In the genomic region with DNA sequence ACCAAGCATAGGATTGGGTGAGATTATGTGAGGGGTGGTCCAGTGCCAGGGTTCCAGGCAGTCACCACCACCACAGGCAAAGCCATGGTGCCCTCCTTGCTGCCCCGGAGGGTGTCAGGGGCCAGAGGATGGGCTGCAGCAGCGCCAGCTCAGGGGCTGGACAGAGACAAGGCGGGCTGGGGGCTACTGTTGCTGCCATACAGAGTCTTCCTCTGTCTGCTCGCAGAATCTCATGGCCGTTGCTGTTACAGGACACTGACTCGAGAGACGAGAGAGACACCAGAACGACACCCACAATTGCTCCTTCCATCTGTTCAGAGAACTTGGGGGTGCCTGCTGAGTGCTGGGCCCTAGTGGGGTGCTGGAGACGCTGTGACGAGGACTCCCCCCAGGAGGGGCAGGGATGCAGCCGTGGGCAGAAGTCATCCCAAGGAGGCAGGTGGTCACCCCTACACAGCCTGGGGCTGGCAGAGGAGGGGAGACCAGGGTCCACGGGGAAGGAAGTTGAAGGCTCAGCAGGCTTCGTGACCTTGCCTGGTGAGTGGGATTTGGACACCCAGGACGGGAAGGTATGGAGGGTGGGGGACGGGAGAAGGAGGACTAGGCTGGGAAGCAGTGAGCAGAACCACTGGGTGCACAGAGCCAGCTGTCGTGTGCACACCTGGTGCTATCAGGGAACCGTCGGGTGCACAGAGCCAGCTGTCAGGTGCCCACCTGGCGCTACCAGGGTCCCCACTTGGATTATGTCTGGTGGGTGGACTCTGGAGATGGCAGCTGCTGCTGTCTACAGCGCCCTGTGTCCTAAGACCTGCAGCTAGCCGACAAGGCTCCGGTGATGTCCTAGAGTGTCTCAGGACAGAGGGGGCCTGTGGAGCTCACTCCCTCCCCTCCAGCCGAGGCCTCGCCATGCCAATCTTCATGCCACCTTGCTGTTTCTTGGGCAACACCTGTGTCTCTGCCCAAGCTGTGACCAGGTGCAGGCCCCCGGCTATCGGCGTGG, we compare ENCODE assay signal across 16 cellular contexts. TPM values are rescaled to one million over a fixed set of nuclear protein-coding genes. Genes with fewer than 3 reads are reported as not detected.
DNase-seq lines count a peak whose midpoint lies in the region; ATAC-seq and TF ChIP-seq lines count a peak whose summit lies in the region.
"Had no signal": no experiment of that assay in that cellular context is flagged by ENCODE, and none has a peak within 500 bp of the region (broad histone marks: within the 10 kb centered on the region; RNA-seq: fewer than 3 reads in every experiment).

No MANE protein-coding gene starts in this region.

- peaks cover 6% of the 10 kb centered on the region for H3K4me1 ChIP-seq in NT2/D1 (ENCODE audit: insufficient read depth, insufficient read length)
- H3K4me1 ChIP-seq in left lung = no peaks in the 10 kb centered on the region
- peaks cover 0 to 4% (median 0%) of the 10 kb centered on the region in 4 donors for H3K4me1 ChIP-seq in upper lobe of left lung
- no peaks in the 10 kb centered on the region for H3K4me1 ChIP-seq in neural progenitor cell
- H3K4me1 ChIP-seq: Caco-2 had no signal

- WGBS in upper lobe of left lung, 2 donors = 78 to 80% methylated on average over 11 to 27 of the region's 27 CpGs

- no peak for TF ChIP-seq POLR2A in upper lobe of left lung (IDR thresholded peaks at IDR 0.05)

- CTCF ChIA-PET in activated naive CD4-positive, alpha-beta T cell treated with anti-CD3 and anti-CD28 coated beads, Interleukin-2, amount 10 ng/mL, durations not matched to agents 7 days and 5 days (lab: Charles Lee) = interaction anchor here (3.1 kb wide), 1 partner anchor 228 kb away, joined by 13 read pairs; no protein-coding TSS in a partner anchor

- no peaks in the 10 kb centered on the region for H3K36me3 ChIP-seq in NT2/D1 (ENCODE audit: insufficient read depth, insufficient read length, low read length)
- H3K36me3 ChIP-seq in left lung = no peaks in the 10 kb centered on the region
- H3K36me3 ChIP-seq in upper lobe of left lung = no peaks in the 10 kb centered on the region
- no peaks in the 10 kb centered on the region for H3K36me3 ChIP-seq in neural progenitor cell

- peaks cover 6% of the 10 kb centered on the region for H3K27me3 Mint-ChIP-seq in activated naive CD4-positive, alpha-beta T cell treated with anti-CD3 and anti-CD28 coated beads, Interleukin-2, amount 10 ng/mL, durations not matched to agents 7 days and 5 days
- peaks cover 8% of the 10 kb centered on the region for H3K27me3 Mint-ChIP-seq in neural progenitor cell (ENCODE audit: insufficient read depth, low read depth)

- no peaks in the 10 kb centered on the region for H3K36me3 Mint-ChIP-seq in activated naive CD4-positive, alpha-beta T cell treated with anti-CD3 and anti-CD28 coated beads, Interleukin-2, amount 10 ng/mL, durations not matched to agents 7 days and 5 days
- no peaks in the 10 kb centered on the region for H3K36me3 Mint-ChIP-seq in neural progenitor cell
- H3K36me3 Mint-ChIP-seq: activated naive CD8-positive, alpha-beta T cell had no signal

- TF ChIP-seq EP300 in upper lobe of left lung (IDR thresholded peaks at IDR 0.05) = no peak

- H3K27ac ChIP-seq in left lung (no peak overlapping the region), upper lobe of left lung (no peak overlapping the region), neural progenitor cell (no peak overlapping the region)

- H2AFZ ChIP-seq in neural progenitor cell (replicated peaks) = no peak overlapping the region

- H4K20me1 ChIP-seq in neural progenitor cell (ENCODE audit: low read depth) = no peaks in the 10 kb centered on the region

- no peak overlapping the region for H3K4me2 ChIP-seq in neural progenitor cell

- H3K4me1 Mint-ChIP-seq in activated naive CD4-positive, alpha-beta T cell treated with anti-CD3 and anti-CD28 coated beads, Interleukin-2, amount 10 ng/mL, durations not matched to agents 7 days and 5 days = no peaks in the 10 kb centered on the region
- peaks cover 2% of the 10 kb centered on the region for H3K4me1 Mint-ChIP-seq in neural progenitor cell

- H3K79me2 ChIP-seq in neural progenitor cell (ENCODE audit: low read depth) = no peaks in the 10 kb centered on the region

- no peak overlapping the region for H3K4me3 ChIP-seq in NT2/D1 (ENCODE audit: insufficient read length, low read depth)
- H3K4me3 ChIP-seq in left lung = no peak overlapping the region
- H3K4me3 ChIP-seq in upper lobe of left lung = no peak overlapping the region
- no peak overlapping the region for H3K4me3 ChIP-seq in neural progenitor cell

- H3K9me3 ChIP-seq in NT2/D1 (ENCODE audit: insufficient read depth, low read length) = no peaks in the 10 kb centered on the region
- no peaks in the 10 kb centered on the region for H3K9me3 ChIP-seq in left lung
- no peaks in the 10 kb centered on the region for H3K9me3 ChIP-seq in upper lobe of left lung
- H3K9me3 ChIP-seq in neural progenitor cell (ENCODE audit: low read depth) = no peaks in the 10 kb centered on the region
- H3K9me3 ChIP-seq: Caco-2 had no signal

- intact Hi-C loops in left lung (cut with DNase I) = no loop called here

- no peak overlapping the region for H3K4me3 Mint-ChIP-seq in activated naive CD4-positive, alpha-beta T cell treated with anti-CD3 and anti-CD28 coated beads, Interleukin-2, amount 10 ng/mL, durations not matched to agents 7 days and 5 days
- no peak overlapping the region for H3K4me3 Mint-ChIP-seq in neural progenitor cell
- H3K4me3 Mint-ChIP-seq: activated naive CD8-positive, alpha-beta T cell had no signal

- H3K9ac ChIP-seq in NT2/D1 (ENCODE audit: insufficient read length, low read depth) (peak overlapping the region; percentile 36), neural progenitor cell (no peak overlapping the region)

- H3F3A ChIP-seq in neural progenitor cell (ENCODE audit: low read depth) = no peaks in the 10 kb centered on the region

- H3K27me3 ChIP-seq in NT2/D1 (ENCODE audit: insufficient read depth, insufficient read length) (peaks cover 38% of the 10 kb centered on the region), left lung (peaks cover 0 to 65% of the 10 kb centered on the region in 2 donors), upper lobe of left lung (no peaks in the 10 kb centered on the region), neural progenitor cell (peaks cover 54% of the 10 kb centered on the region)

- H3K9me3 Mint-ChIP-seq in activated naive CD4-positive, alpha-beta T cell treated with anti-CD3 and anti-CD28 coated beads, Interleukin-2, amount 10 ng/mL, durations not matched to agents 7 days and 5 days = no peaks in the 10 kb centered on the region
- H3K9me3 Mint-ChIP-seq in neural progenitor cell = no peaks in the 10 kb centered on the region

- no peak overlapping the region for H3K27ac Mint-ChIP-seq in activated naive CD4-positive, alpha-beta T cell treated with anti-CD3 and anti-CD28 coated beads, Interleukin-2, amount 10 ng/mL, durations not matched to agents 7 days and 5 days
- H3K27ac Mint-ChIP-seq in neural progenitor cell = no peak overlapping the region
- H3K27ac Mint-ChIP-seq: activated naive CD8-positive, alpha-beta T cell had no signal

- TF ChIP-seq CTCF in left lung (IDR thresholded peaks at IDR 0.05) (no peak), upper lobe of left lung (IDR thresholded peaks at IDR 0.05) (no peak), neural progenitor cell (IDR thresholded peaks at IDR 0.05) (no peak)

- ATAC-seq in left lung = no peak
- no peak for ATAC-seq in upper lobe of left lung (ENCODE audit: low FRiP score in 2 of 2)

- peak; percentile 15 for DNase-seq in activated naive CD4-positive, alpha-beta T cell treated with anti-CD3 and anti-CD28 coated beads, Interleukin-2, amount 10 ng/mL, durations not matched to agents 7 days and 5 days
- DNase-seq in activated naive CD4-positive, alpha-beta T cell treated with anti-CD3 and anti-CD28 coated beads, Interleukin-2, amount 50 U/mL, for 16 hours = no peak
- DNase-seq in NT2/D1 (ENCODE audit: low read depth, low spot score) = no peak
- DNase-seq in left lung = peak; percentile 22 to 56
- peak; percentile 13 to 55 for DNase-seq in upper lobe of left lung
- DNase-seq in neural progenitor cell (ENCODE audit: low spot score) = no peak
- DNase-seq in C1 segment of cervical spinal cord (lab: John Stamatoyannopoulos, UW) = no peak
- DNase-seq in stimulated activated CD4-positive, alpha-beta T cell treated with anti-CD3 and anti-CD28 coated beads, Interleukin-2, amount 100 ng/mL, for 48 hours = no peak
- DNase-seq: central memory CD4-positive, alpha-beta T cell; HCEC 1CT; NCI-H1048; NCI-H2227 treated with DMSO at 0.1 percent for 48 hours; stimulated activated CD4-positive, alpha-beta T cell treated with anti-CD3 and anti-CD28 coated beads, Interleukin-1b, Interleukin-23, amount 100 ng/mL, for 48 hours had no signal

RNA-seq across cellular contexts. Expression of a gene that starts 43.9 kb away (rescaled TPM):
- total RNA-seq in left lung (not detected), upper lobe of left lung (not detected), neural progenitor cell (ENCODE audit: low replicate concordance) (0.19 TPM in 1 of 2 replicates, not detected in the other)
- total RNA-seq: pulmonary artery endothelial cell had no signal

Comparison
In these comparisons a context has a peak if more than half of its experiments do, and no peak if none do; other contexts are left out.
1. DNase-seq: peak in activated naive CD4-positive, alpha-beta T cell treated with anti-CD3 and anti-CD28 coated beads, Interleukin-2, amount 10 ng/mL, durations not matched to agents 7 days and 5 days (single experiment), left lung (2 of 2) and upper lobe of left lung (2 of 2); none in activated naive CD4-positive, alpha-beta T cell treated with anti-CD3 and anti-CD28 coated beads, Interleukin-2, amount 50 U/mL, for 16 hours (single experiment), NT2/D1 (single experiment), neural progenitor cell (single experiment), C1 segment of cervical spinal cord (0 of 14) and stimulated activated CD4-positive, alpha-beta T cell treated with anti-CD3 and anti-CD28 coated beads, Interleukin-2, amount 100 ng/mL, for 48 hours (0 of 2).